Comparison of ENCODE assay signal across 8 cellular contexts in the genomic region with DNA sequence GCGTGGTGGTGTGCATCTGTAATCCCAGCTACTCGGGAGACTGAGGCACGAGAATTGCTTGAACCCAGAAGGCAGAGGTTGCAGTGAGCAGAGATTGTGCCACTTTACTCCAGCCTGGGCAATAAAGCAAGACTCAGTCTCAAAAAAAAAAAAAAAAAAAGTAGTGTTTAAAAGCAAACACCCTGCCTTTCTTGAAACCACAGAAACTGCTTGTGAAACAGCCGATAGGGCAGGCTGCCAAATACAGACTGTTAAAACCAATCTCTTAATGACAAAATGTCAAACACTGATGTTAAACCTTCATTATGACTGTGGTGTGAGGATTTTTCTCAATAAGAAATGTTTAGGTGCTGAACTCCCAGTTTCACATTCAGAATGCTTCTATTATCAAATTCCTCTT. TPM values are rescaled to one million over a fixed set of nuclear protein-coding genes. Genes with fewer than 3 reads are reported as not detected.
DNase-seq lines count a peak whose midpoint lies in the region; ATAC-seq lines count a peak whose summit lies in the region.

No MANE protein-coding gene starts in this region.

- no peak overlapping the region for H2BK5ac ChIP-seq in mesenchymal stem cell (ENCODE audit: low read depth, low read length, poor library complexity, severe bottlenecking)

- no peak overlapping the region for H2BK12ac ChIP-seq in mesenchymal stem cell (ENCODE audit: low read length in 2 of 2)

- H3K36me3 ChIP-seq in mesenchymal stem cell (ENCODE audit: control insufficient read depth in 1 of 2, insufficient read depth in 2 of 2, low read depth in 1 of 2, low read length in 2 of 2) (peaks cover 16 to 22% of the 10 kb centered on the region in 2 experiments), subcutaneous abdominal adipose tissue (ENCODE audit: control insufficient read depth in 5 of 5, insufficient read depth in 5 of 5, low read length in 5 of 5) (peaks cover 0 to 14% (median 8%) of the 10 kb centered on the region in 5 donors)

- H3K23ac ChIP-seq in mesenchymal stem cell (ENCODE audit: low read length in 2 of 2): no peak overlapping the region

- WGBS in mesenchymal stem cell: 90% methylated on average over 3 of the region's 4 CpGs

- H3K9ac ChIP-seq in mesenchymal stem cell (ENCODE audit: low read length): peak overlapping the region; percentile 40
- H3K9ac ChIP-seq in subcutaneous abdominal adipose tissue (ENCODE audit: low read length in 5 of 5): peak overlapping the region in 1 of 5 donors; percentile 26

- H3K79me1 ChIP-seq in mesenchymal stem cell (replicated peaks; ENCODE audit: low read length, poor library complexity, severe bottlenecking): peaks cover 32% of the 10 kb centered on the region

- no peak overlapping the region for H3K4ac ChIP-seq in mesenchymal stem cell (ENCODE audit: low read depth in 1 of 2, low read length in 2 of 2)

- no peak overlapping the region for H4K8ac ChIP-seq in mesenchymal stem cell (ENCODE audit: low read length)

- H3K27me3 ChIP-seq in mesenchymal stem cell (ENCODE audit: control insufficient read depth in 1 of 2, insufficient read depth in 1 of 2, low read length in 2 of 2): no peaks in the 10 kb centered on the region
- H3K27me3 ChIP-seq in subcutaneous abdominal adipose tissue (ENCODE audit: control insufficient read depth in 5 of 5, insufficient read depth in 4 of 5, low read length in 5 of 5): no peaks in the 10 kb centered on the region

- H3K14ac ChIP-seq in mesenchymal stem cell (ENCODE audit: low read length in 2 of 2): no peak overlapping the region

- no peak overlapping the region for H2AFZ ChIP-seq in mesenchymal stem cell (ENCODE audit: low read depth, low read length)

- no peak overlapping the region for H2BK15ac ChIP-seq in mesenchymal stem cell (ENCODE audit: low read depth, poor library complexity, severe bottlenecking)

- H2BK120ac ChIP-seq in mesenchymal stem cell (ENCODE audit: low read depth, low read length): no peak overlapping the region

- no peak overlapping the region for H2AK5ac ChIP-seq in mesenchymal stem cell (ENCODE audit: low read length, severe bottlenecking)

- H4K91ac ChIP-seq in mesenchymal stem cell (ENCODE audit: low read length): no peak overlapping the region

- H3K9me3 ChIP-seq in mesenchymal stem cell (ENCODE audit: control insufficient read depth, low read length): no peaks in the 10 kb centered on the region
- no peaks in the 10 kb centered on the region for H3K9me3 ChIP-seq in subcutaneous abdominal adipose tissue (ENCODE audit: control insufficient read depth in 5 of 5, low read length in 5 of 5)

- H3K27ac ChIP-seq in mesenchymal stem cell (ENCODE audit: low read length, poor library complexity, severe bottlenecking) (no peak overlapping the region), subcutaneous abdominal adipose tissue (ENCODE audit: low read depth, low read length) (peak overlapping the region; percentile 5)

- no peak overlapping the region for H3K18ac ChIP-seq in mesenchymal stem cell (ENCODE audit: low read depth in 1 of 2, low read length in 2 of 2)

- DNase-seq in DMS79 treated with DMSO at 0.1 percent for 48 hours (lab: John Stamatoyannopoulos, UW) (peak; percentile 82), H4 (ENCODE audit: low spot score) (peak; percentile 39), RPMI8226 (peak; percentile 97), mesenchymal stem cell (peak; percentile 76)
- peak; percentile 59 for DNase-seq in activated gamma-delta T cell treated with anti-CD3 and anti-CD28 coated beads, Interleukin-2, amount 50 U/mL, for 16 hours (ENCODE audit: low read depth)

- H3K4me3 ChIP-seq in mesenchymal stem cell (ENCODE audit: insufficient read depth in 1 of 2, low read depth in 1 of 2, low read length in 2 of 2) (no peak overlapping the region), subcutaneous abdominal adipose tissue (ENCODE audit: low read depth in 1 of 5, low read length in 5 of 5) (no peak overlapping the region)

- H3K4me1 ChIP-seq in mesenchymal stem cell (ENCODE audit: control insufficient read depth, insufficient read depth, low read depth, low read length) (peaks cover 21% of the 10 kb centered on the region), subcutaneous abdominal adipose tissue (ENCODE audit: control insufficient read depth in 5 of 5, insufficient read depth in 5 of 5, low read length in 5 of 5) (peaks cover 17 to 51% (median 48%) of the 10 kb centered on the region in 5 donors)

- no peak overlapping the region for H3K4me2 ChIP-seq in mesenchymal stem cell (ENCODE audit: low read length, poor library complexity, severe bottlenecking)

- ATAC-seq in HG02642 (IDR thresholded peaks at IDR 0.05; ENCODE audit: poor library complexity, unreplicated experiment) (no peak), HG03571 (IDR thresholded peaks at IDR 0.05; ENCODE audit: unreplicated experiment) (no peak)

RNA-seq across cellular contexts. Expression of gene MARK2, which starts 27.3 kb away (rescaled TPM):
- total RNA-seq in H4 (2014; rRNA removed; shearing (Covaris generic)): 8.2 and 10.1 TPM in 2 replicates
- polyA plus RNA-seq in mesenchymal stem cell (2013, experiment 1 of 2): 20.0 TPM
- polyA plus RNA-seq in mesenchymal stem cell (2013, experiment 2 of 2): 19.8 TPM

RNA-seq across cellular contexts. Expression of gene RCOR2, which starts 50.8 kb away (rescaled TPM):
- total RNA-seq in H4 (2014; rRNA removed; shearing (Covaris generic)): 0.49 and 0.66 TPM in 2 replicates
- polyA plus RNA-seq in mesenchymal stem cell (2013, experiment 1 of 2): 5.2 TPM
- polyA plus RNA-seq in mesenchymal stem cell (2013, experiment 2 of 2): 4.7 TPM

RNA-seq across cellular contexts. Expression of gene SPINDOC, which starts 53.0 kb away (rescaled TPM):
- 13.1 and 14.4 TPM in 2 replicates for total RNA-seq in H4 (2014; rRNA removed; shearing (Covaris generic))
- 35.3 TPM for polyA plus RNA-seq in mesenchymal stem cell (2013, experiment 1 of 2)
- 35.1 TPM for polyA plus RNA-seq in mesenchymal stem cell (2013, experiment 2 of 2)

Comparison
In these comparisons a context has a peak if more than half of its experiments do, and no peak if none do; other contexts are left out.
1. DNase-seq: peak in every context shown above with its lines; median percentile 97 in RPMI8226; 82 in DMS79 treated with DMSO at 0.1 percent for 48 hours; 76 in mesenchymal stem cell; 59 in activated gamma-delta T cell treated with anti-CD3 and anti-CD28 coated beads, Interleukin-2, amount 50 U/mL, for 16 hours; 39 in H4.